ENCODE assay signal across 8 cellular contexts in the genomic region with DNA sequence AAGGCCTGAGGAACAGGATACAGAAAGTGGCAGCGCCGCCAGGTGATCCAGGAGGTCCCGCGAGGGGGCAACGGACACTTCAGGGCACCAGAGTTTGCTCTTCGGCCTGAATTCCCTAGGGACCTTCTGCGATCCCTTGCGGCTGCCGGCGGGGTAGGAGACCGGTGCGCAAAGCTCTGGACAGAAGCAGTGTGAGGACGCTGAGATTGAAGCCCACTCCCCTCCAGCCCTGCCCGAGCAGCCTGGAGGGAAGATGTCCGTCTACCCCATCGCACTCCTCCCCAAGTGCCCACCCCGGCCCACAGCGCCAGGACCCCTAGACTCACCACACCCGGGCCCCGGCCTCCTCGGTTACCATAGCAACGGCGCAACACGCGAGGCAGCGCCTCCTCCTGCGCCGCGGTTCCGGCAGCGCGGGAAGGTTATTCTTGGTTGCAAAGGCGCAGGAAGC. TPM values are rescaled to one million over a fixed set of nuclear protein-coding genes. Genes with fewer than 3 reads are reported as not detected.
A peak's percentile ranks its signal among the peaks of the same experiment; 100 is the strongest.
DNase-seq lines count a peak whose midpoint lies in the region; ATAC-seq and TF ChIP-seq lines count a peak whose summit lies in the region.

ANKRD45 (minus strand) TSS at position 361 of the 451 bp plus-strand sequence. CDS start 10,433 bp downstream, outside the sequence.

- peaks cover 2% of the 10 kb centered on the region for H3K4me1 ChIP-seq in iPS-15b (ENCODE audit: control insufficient read depth, insufficient read depth, low read length)

- H3K9ac ChIP-seq in iPS-15b (ENCODE audit: low read depth, low read length) = peak within 1 kb of the TSS; percentile 73

- no TSS peak for BruUV-seq in Calu3 (replicated peaks; lab: Mats Ljungman, UMichigan)

- H3K4me3 ChIP-seq in astrocyte of the spinal cord (ENCODE audit: low read depth, low read length) (peak within 1 kb of the TSS; percentile 47), iPS-15b (ENCODE audit: low read depth, low read length) (peak within 1 kb of the TSS; percentile 85)

- peaks cover 3% of the 10 kb centered on the region for H3K27me3 ChIP-seq in iPS-15b (ENCODE audit: control insufficient read depth, insufficient read depth, low read length)

- no peaks in the 10 kb centered on the region for H3K36me3 Mint-ChIP-seq in Calu3 (ENCODE audit: insufficient read depth, unreplicated experiment)

- H3K4me3 Mint-ChIP-seq in Calu3 (ENCODE audit: low read depth, unreplicated experiment) = peak within 1 kb of the TSS; percentile 45

- H3K9me3 Mint-ChIP-seq in Calu3 (ENCODE audit: low read depth, unreplicated experiment) = no peaks in the 10 kb centered on the region

- in situ Hi-C loops in astrocyte of the spinal cord (cut with HindIII; ENCODE audit: low sequenced_read_pairs) = no loop called here

- peak; percentile 32 for DNase-seq in Calu3
- peak; percentile 79 to 80 for DNase-seq in NCI-H2081 (lab: John Stamatoyannopoulos, UW)
- DNase-seq in astrocyte of the spinal cord (ENCODE audit: low read depth, low spot score) = peak; percentile 54
- peak; percentile 9 for DNase-seq in stimulated activated CD4-positive, alpha-beta T cell treated with anti-CD3 and anti-CD28 coated beads, Interleukin-1b, Interleukin-23, amount 100 ng/mL, for 48 hours
- no peak for DNase-seq in left lobe of liver (ENCODE audit: low spot score)
- no peak for DNase-seq in SKM-1 (lab: John Stamatoyannopoulos, UW; ENCODE audit: unreplicated experiment)

- H3K36me3 ChIP-seq in iPS-15b (ENCODE audit: control insufficient read depth, insufficient read depth, low read length) = no peaks in the 10 kb centered on the region

- no peak within 1 kb of the TSS for H3K27ac Mint-ChIP-seq in Calu3 (ENCODE audit: unreplicated experiment)

- no peaks in the 10 kb centered on the region for H3K9me3 ChIP-seq in iPS-15b (ENCODE audit: control insufficient read depth, insufficient read depth, low read length)

- CTCF ChIA-PET in Calu3 (lab: Charles Lee) = no interaction called here

- peaks cover 17% of the 10 kb centered on the region for H3K27me3 Mint-ChIP-seq in Calu3 (ENCODE audit: unreplicated experiment)

- ATAC-seq in HG03439 (IDR thresholded peaks at IDR 0.05; ENCODE audit: unreplicated experiment) (no peak), left lobe of liver (no peak)

- peaks cover 8% of the 10 kb centered on the region for H3K4me1 Mint-ChIP-seq in Calu3 (ENCODE audit: low read depth, unreplicated experiment)

- TF ChIP-seq CTCF in Calu3 (IDR thresholded peaks at IDR 0.05; ENCODE audit: unreplicated experiment) = no peak
- TF ChIP-seq CTCF in astrocyte of the spinal cord (IDR thresholded peaks at IDR 0.05; ENCODE audit: low read depth, low read length) = peak; percentile 2

- intact Hi-C loops in Calu3 (cut with micrococcal nuclease; ENCODE audit: unreplicated experiment) = no loop called here

RNA-seq across cellular contexts. Expression of gene ANKRD45, which starts in this region (rescaled TPM):
- total RNA-seq in Calu3 (2022) (not detected in 2 replicates), left lobe of liver (not detected)

Comparison
In these comparisons a context has a peak if more than half of its experiments do, and no peak if none do; other contexts are left out.
1. Peak in DNase-seq in Calu3; RNA of the gene not detected or under 1 TPM.
2. DNase-seq: peak in NCI-H2081 (2 of 2), astrocyte of the spinal cord (single experiment) and stimulated activated CD4-positive, alpha-beta T cell treated with anti-CD3 and anti-CD28 coated beads, Interleukin-1b, Interleukin-23, amount 100 ng/mL, for 48 hours (single experiment); none in left lobe of liver (single experiment) and SKM-1 (single experiment).